Comparison of ENCODE assay signal across 1 cellular context in the genomic region with DNA sequence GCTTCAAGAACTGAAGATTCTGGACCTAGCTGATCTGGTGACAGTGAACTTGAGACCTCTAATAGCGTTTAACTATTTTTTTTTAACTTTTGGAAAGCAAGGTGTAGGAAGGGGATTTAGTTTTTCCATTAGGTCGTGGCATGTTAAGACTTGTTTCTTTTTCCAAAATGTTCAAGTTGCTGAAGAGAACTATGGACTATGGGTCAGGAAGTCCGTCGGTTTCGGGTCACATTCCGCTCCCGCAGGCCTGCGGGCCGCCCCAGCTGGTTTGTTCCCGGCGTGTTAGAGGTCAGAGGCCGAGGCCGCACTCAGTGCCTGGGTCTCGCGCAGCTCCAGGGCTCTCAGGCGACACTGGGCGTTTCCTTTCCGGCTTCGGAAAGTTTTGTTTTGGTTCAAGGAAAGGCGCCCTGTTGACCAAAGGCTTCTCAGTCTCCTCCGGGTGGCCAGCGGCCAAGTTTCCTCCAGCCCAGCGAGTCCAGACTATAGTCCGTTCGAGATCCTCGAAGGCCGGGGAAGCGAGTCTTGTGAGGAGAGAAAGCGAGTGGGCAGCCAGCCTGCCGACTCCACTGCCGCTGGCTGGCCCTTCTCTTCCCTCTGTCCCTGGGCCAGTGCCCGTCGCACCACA.
TF ChIP-seq lines count a peak whose summit lies in the region.

No MANE protein-coding gene starts in this region.

TF ChIP-seq in HepG2, 621 proteins besides CTCF, POLR2A, EP300 and RAD21 (continued from another document and continues in another):
- TF ChIP-seq, protein P1, sequence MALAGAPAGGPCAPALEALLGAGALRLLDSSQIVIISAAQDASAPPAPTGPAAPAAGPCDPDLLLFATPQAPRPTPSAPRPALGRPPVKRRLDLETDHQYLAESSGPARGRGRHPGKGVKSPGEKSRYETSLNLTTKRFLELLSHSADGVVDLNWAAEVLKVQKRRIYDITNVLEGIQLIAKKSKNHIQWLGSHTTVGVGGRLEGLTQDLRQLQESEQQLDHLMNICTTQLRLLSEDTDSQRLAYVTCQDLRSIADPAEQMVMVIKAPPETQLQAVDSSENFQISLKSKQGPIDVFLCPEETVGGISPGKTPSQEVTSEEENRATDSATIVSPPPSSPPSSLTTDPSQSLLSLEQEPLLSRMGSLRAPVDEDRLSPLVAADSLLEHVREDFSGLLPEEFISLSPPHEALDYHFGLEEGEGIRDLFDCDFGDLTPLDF (CRISPR knock-in tag; IDR thresholded peaks at IDR 0.05), result no peak
- TF ChIP-seq PLRG1 (conservative IDR thresholded peaks at IDR 0.05) (no peak), ZNF883 (CRISPR knock-in tag; IDR thresholded peaks at IDR 0.05; ENCODE audit: not compliant biosample characterization) (peak; percentile 67), FOSL2 (CRISPR knock-in tag; IDR thresholded peaks at IDR 0.05) (peak; percentile 12; the same call in 1 of the 2 replicates), ZNF557 (CRISPR knock-in tag; IDR thresholded peaks at IDR 0.05) (0 out of 2 replicates have a peak, but pooled peaks have one; percentile 14), ZNF10 (CRISPR knock-in tag; IDR thresholded peaks at IDR 0.05; ENCODE audit: borderline replicate concordance, low read depth) (no peak), RBFOX2 (IDR thresholded peaks at IDR 0.05; ENCODE audit: low read depth, low read length) (no peak), DMTF1 (CRISPR knock-in tag; IDR thresholded peaks at IDR 0.05) (no peak), THYN1 (CRISPR knock-in tag; IDR thresholded peaks at IDR 0.05; ENCODE audit: borderline replicate concordance, low read depth) (no peak), ZNF446 (CRISPR knock-in tag; IDR thresholded peaks at IDR 0.05) (0 out of 2 replicates have a peak, but pooled peaks have one; percentile 44), NKX3-1 (CRISPR knock-in tag; IDR thresholded peaks at IDR 0.05) (peak; percentile 35), ZNF780A (CRISPR knock-in tag; IDR thresholded peaks at IDR 0.05) (no peak), CC2D1A (CRISPR knock-in tag; IDR thresholded peaks at IDR 0.05) (no peak), THAP9 (CRISPR knock-in tag; IDR thresholded peaks at IDR 0.05; ENCODE audit: borderline replicate concordance) (peak; percentile 73; the same call in 1 of the 2 replicates), CSRNP1 (CRISPR knock-in tag; IDR thresholded peaks at IDR 0.05) (no peak), ZBTB14 (CRISPR knock-in tag; IDR thresholded peaks at IDR 0.05) (no peak), MAZ (IDR thresholded peaks at IDR 0.05; ENCODE audit: borderline replicate concordance, low read depth, low read length) (no peak), MAZ (CRISPR knock-in tag; IDR thresholded peaks at IDR 0.05; ENCODE audit: low read depth) (peak; percentile 37; the same call in 1 of the 2 replicates), PAXIP1 (CRISPR knock-in tag; conservative IDR thresholded peaks at IDR 0.05) (peak; percentile 56), ZNF816 (CRISPR knock-in tag; IDR thresholded peaks at IDR 0.05; ENCODE audit: borderline replicate concordance) (no peak), TAF1 (CRISPR knock-in tag; IDR thresholded peaks at IDR 0.05) (no peak), TARDBP (CRISPR knock-in tag; IDR thresholded peaks at IDR 0.05) (no peak; the same call in 1 of the 2 replicates), ZSCAN12 (CRISPR knock-in tag; IDR thresholded peaks at IDR 0.05) (no peak), ZNF280D (CRISPR knock-in tag; IDR thresholded peaks at IDR 0.05) (peak; percentile 26; the same call in 1 of the 2 replicates), ZFP1 (CRISPR knock-in tag; IDR thresholded peaks at IDR 0.05) (no peak), ZNF224 (CRISPR knock-in tag; IDR thresholded peaks at IDR 0.05) (no peak), ZZZ3 (CRISPR knock-in tag; IDR thresholded peaks at IDR 0.05; ENCODE audit: borderline replicate concordance) (no peak), MBD4 (IDR thresholded peaks at IDR 0.05; ENCODE audit: borderline replicate concordance, low read length) (no peak), KLF11 (CRISPR knock-in tag; IDR thresholded peaks at IDR 0.05) (no peak), NBN (conservative IDR thresholded peaks at IDR 0.05) (no peak), ISX (CRISPR knock-in tag; conservative IDR thresholded peaks at IDR 0.05) (no peak), ZFP90 (CRISPR knock-in tag; IDR thresholded peaks at IDR 0.05; ENCODE audit: borderline replicate concordance) (no peak), RNF2 (conservative IDR thresholded peaks at IDR 0.05; ENCODE audit: low read depth) (no peak), STAG1 (CRISPR knock-in tag; IDR thresholded peaks at IDR 0.05) (no peak), ZNF746 (CRISPR knock-in tag; IDR thresholded peaks at IDR 0.05) (0 out of 2 replicates have a peak, but pooled peaks have one; percentile 36), ZBTB3 (CRISPR knock-in tag; IDR thresholded peaks at IDR 0.05; ENCODE audit: borderline replicate concordance, low read depth) (no peak)
- TF ChIP-seq, protein P2, sequence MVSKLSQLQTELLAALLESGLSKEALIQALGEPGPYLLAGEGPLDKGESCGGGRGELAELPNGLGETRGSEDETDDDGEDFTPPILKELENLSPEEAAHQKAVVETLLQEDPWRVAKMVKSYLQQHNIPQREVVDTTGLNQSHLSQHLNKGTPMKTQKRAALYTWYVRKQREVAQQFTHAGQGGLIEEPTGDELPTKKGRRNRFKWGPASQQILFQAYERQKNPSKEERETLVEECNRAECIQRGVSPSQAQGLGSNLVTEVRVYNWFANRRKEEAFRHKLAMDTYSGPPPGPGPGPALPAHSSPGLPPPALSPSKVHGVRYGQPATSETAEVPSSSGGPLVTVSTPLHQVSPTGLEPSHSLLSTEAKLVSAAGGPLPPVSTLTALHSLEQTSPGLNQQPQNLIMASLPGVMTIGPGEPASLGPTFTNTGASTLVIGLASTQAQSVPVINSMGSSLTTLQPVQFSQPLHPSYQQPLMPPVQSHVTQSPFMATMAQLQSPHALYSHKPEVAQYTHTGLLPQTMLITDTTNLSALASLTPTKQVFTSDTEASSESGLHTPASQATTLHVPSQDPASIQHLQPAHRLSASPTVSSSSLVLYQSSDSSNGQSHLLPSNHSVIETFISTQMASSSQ (IDR thresholded peaks at IDR 0.05; ENCODE audit: low read depth), result no peak
- TF ChIP-seq, protein P2 (CRISPR knock-in tag; IDR thresholded peaks at IDR 0.05; ENCODE audit: borderline replicate concordance), result peak; percentile 19; the same call in 1 of the 2 replicates
